In the genomic region with DNA sequence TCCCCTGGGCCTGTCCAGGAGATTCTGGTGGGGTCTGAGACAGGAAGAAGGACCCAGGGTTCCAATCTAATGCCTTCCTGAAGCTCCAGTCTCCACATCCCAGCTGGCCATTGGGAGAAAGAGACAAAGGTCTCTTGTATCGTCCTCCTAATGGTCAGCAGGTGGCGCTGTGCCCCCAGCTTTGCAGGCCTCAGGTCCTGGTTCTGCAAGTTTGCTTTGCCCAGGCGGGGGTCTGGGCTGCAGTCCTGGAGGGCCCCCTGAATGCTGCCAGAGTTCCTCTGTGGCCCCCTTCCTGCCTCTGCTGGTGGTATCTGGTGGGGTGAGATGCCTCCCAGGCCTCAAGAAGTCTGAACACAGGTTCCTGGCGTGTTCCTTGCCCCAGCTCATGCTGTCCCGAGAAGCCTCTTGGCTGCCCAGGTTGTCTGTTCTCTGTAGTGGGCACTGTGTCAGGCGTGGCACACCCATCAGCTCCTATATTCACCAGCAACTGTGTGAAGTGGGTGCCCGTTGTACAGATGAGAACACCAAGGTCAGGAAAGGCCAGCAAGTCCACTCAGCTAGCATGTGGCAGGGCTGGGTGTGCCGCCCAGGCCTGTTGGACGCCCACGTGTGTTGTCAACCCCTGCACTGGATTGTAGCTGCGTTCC, we compare ENCODE assay signal across 8 cellular contexts. TPM values are rescaled to one million over a fixed set of nuclear protein-coding genes. Genes with fewer than 3 reads are reported as not detected.
DNase-seq lines count a peak whose midpoint lies in the region; TF ChIP-seq lines count a peak whose summit lies in the region.

No MANE protein-coding gene starts in this region.

- H3K27ac Mint-ChIP-seq in CD8-positive, alpha-beta memory T cell: no peak overlapping the region
- H3K27ac Mint-ChIP-seq in HFFc6 (no peak overlapping the region), type B pancreatic cell (no peak overlapping the region)

- H3K36me3 ChIP-seq in CD8-positive, alpha-beta memory T cell (ENCODE audit: insufficient read depth, low read length): no peaks in the 10 kb centered on the region
- H3K36me3 ChIP-seq in neural cell (ENCODE audit: insufficient read depth, low read length): no peaks in the 10 kb centered on the region

- no peaks in the 10 kb centered on the region for H3K4me1 Mint-ChIP-seq in CD8-positive, alpha-beta memory T cell
- H3K4me1 Mint-ChIP-seq in HFFc6 (ENCODE audit: low read depth) (peaks cover 14% of the 10 kb centered on the region), type B pancreatic cell (ENCODE audit: unreplicated experiment) (peaks cover 10% of the 10 kb centered on the region)

- no peak overlapping the region for H3K4me3 Mint-ChIP-seq in CD8-positive, alpha-beta memory T cell
- H3K4me3 Mint-ChIP-seq in HFFc6 (no peak overlapping the region), type B pancreatic cell (no peak overlapping the region)

- no peaks in the 10 kb centered on the region for H3K9me3 Mint-ChIP-seq in CD8-positive, alpha-beta memory T cell
- H3K9me3 Mint-ChIP-seq in HFFc6: no peaks in the 10 kb centered on the region
- no peaks in the 10 kb centered on the region for H3K9me3 Mint-ChIP-seq in type B pancreatic cell

- peak; percentile 94 for TF ChIP-seq CTCF in HFFc6 (IDR thresholded peaks at IDR 0.05)
- peak; percentile 85 for TF ChIP-seq CTCF in fibroblast of pulmonary artery (IDR thresholded peaks at IDR 0.05; ENCODE audit: low read length, missing control alignments)
- peak; percentile 94 for TF ChIP-seq CTCF in neural cell (IDR thresholded peaks at IDR 0.05; ENCODE audit: poor library complexity, severe bottlenecking)
- peak; percentile 95 for TF ChIP-seq CTCF in type B pancreatic cell (conservative IDR thresholded peaks at IDR 0.05)

- no peaks in the 10 kb centered on the region for H3K36me3 Mint-ChIP-seq in CD8-positive, alpha-beta memory T cell
- H3K36me3 Mint-ChIP-seq in HFFc6 (ENCODE audit: low read depth) (no peaks in the 10 kb centered on the region), type B pancreatic cell (no peaks in the 10 kb centered on the region)

- H3K79me2 ChIP-seq in neural cell (replicated peaks; ENCODE audit: insufficient read depth, low read length): no peaks in the 10 kb centered on the region

- H3K27me3 Mint-ChIP-seq in CD8-positive, alpha-beta memory T cell: peaks cover 3 to 13% of the 10 kb centered on the region in 2 donors
- peaks cover 21% of the 10 kb centered on the region; the same call in 1 of the 2 replicates for H3K27me3 Mint-ChIP-seq in HFFc6 (ENCODE audit: insufficient read depth)
- peaks cover 6% of the 10 kb centered on the region for H3K27me3 Mint-ChIP-seq in type B pancreatic cell

- no peaks in the 10 kb centered on the region for H4K20me1 ChIP-seq in neural cell (ENCODE audit: insufficient read depth)

- DNase-seq in CD8-positive, alpha-beta memory T cell: peak in 4 of 5 donors; percentile 6 to 53 (median 14)
- DNase-seq in HFFc6: peak; percentile 24
- peak; percentile 63 for DNase-seq in NCI-H82 treated with DMSO at 0.1 percent for 48 hours (lab: John Stamatoyannopoulos, UW; ENCODE audit: unreplicated experiment)
- peak; percentile 4 for DNase-seq in activated T-cell treated with anti-CD3 and anti-CD28 coated beads for 24 hours (ENCODE audit: low read depth)
- DNase-seq in fibroblast of pulmonary artery (ENCODE audit: low read depth): peak; percentile 63
- DNase-seq in type B pancreatic cell (ENCODE audit: extremely low spot score, unreplicated experiment): no peak
- no peak for DNase-seq in cerebellar nuclear complex (lab: John Stamatoyannopoulos, UW)

- no peak overlapping the region for H3K4me3 ChIP-seq in CD8-positive, alpha-beta memory T cell (ENCODE audit: low read length)
- no peak overlapping the region for H3K4me3 ChIP-seq in fibroblast of pulmonary artery (replicated peaks; ENCODE audit: low read depth, low read length)
- H3K4me3 ChIP-seq in neural cell (ENCODE audit: low read length): peak overlapping the region; percentile 32

- H3K9me3 ChIP-seq in CD8-positive, alpha-beta memory T cell (ENCODE audit: low read length): no peaks in the 10 kb centered on the region
- no peaks in the 10 kb centered on the region for H3K9me3 ChIP-seq in neural cell (ENCODE audit: low read length)

- CTCF ChIA-PET in CD8-positive, alpha-beta memory T cell (lab: Charles Lee): interaction anchor here (1.1 to 1.7 kb wide), 4 partner anchors 9 to 24 kb away, joined by 3 to 9 read pairs (median 4); no protein-coding TSS in a partner anchor

- no peaks in the 10 kb centered on the region for H3K4me1 ChIP-seq in CD8-positive, alpha-beta memory T cell (ENCODE audit: insufficient read depth, low read length)

- no peak for TF ChIP-seq EP300 in neural cell (conservative IDR thresholded peaks at IDR 0.05; ENCODE audit: poor library complexity, severe bottlenecking)

- H3K4me2 ChIP-seq in neural cell (ENCODE audit: low read length): no peak overlapping the region

- no peak overlapping the region for H3K27ac ChIP-seq in CD8-positive, alpha-beta memory T cell (ENCODE audit: low read depth, low read length)
- peak overlapping the region; percentile 72 for H3K27ac ChIP-seq in neural cell (ENCODE audit: low read length)

- no peaks in the 10 kb centered on the region for H3K9me2 ChIP-seq in neural cell (ENCODE audit: insufficient read depth, low read length)

- no peaks in the 10 kb centered on the region for H3K27me3 ChIP-seq in CD8-positive, alpha-beta memory T cell (ENCODE audit: insufficient read depth, low read length, poor library complexity, severe bottlenecking)
- H3K27me3 ChIP-seq in neural cell (ENCODE audit: insufficient read depth, low read depth, low read length): no peaks in the 10 kb centered on the region

- peak; percentile 93 for TF ChIP-seq RAD21 in neural cell (conservative IDR thresholded peaks at IDR 0.05)

- H3F3A ChIP-seq in neural cell (ENCODE audit: insufficient read depth, low read length, poor library complexity, severe bottlenecking): peaks cover 6% of the 10 kb centered on the region

- POLR2A ChIA-PET in CD8-positive, alpha-beta memory T cell (lab: Charles Lee): no interaction called here

- peak overlapping the region; percentile 42 for H3K9ac ChIP-seq in neural cell (ENCODE audit: low read length)

- no peak overlapping the region for H2AFZ ChIP-seq in neural cell (ENCODE audit: low read depth, low read length)

TF ChIP-seq in neural cell, 6 proteins besides CTCF, POLR2A, EP300 and RAD21:
- TF ChIP-seq TAF1 (IDR thresholded peaks at IDR 0.05; ENCODE audit: low read depth) (no peak), MXI1 (conservative IDR thresholded peaks at IDR 0.05; ENCODE audit: poor library complexity, severe bottlenecking) (peak; percentile 8), EZH2 (IDR thresholded peaks at IDR 0.05; ENCODE audit: borderline replicate concordance, insufficient read depth, low read length, poor library complexity, severe bottlenecking) (no peak), POLR2AphosphoS5 (IDR thresholded peaks at IDR 0.05) (no peak), SMC3 (conservative IDR thresholded peaks at IDR 0.05; ENCODE audit: poor library complexity) (peak; percentile 85)

RNA-seq across cellular contexts. Expression of a gene that starts 33.8 kb away (rescaled TPM):
- total RNA-seq in CD8-positive, alpha-beta memory T cell: under 1 TPM; 0.11 to 0.40 TPM
- polyA plus RNA-seq in CD8-positive, alpha-beta memory T cell: not detected
- total RNA-seq in HFFc6 (2021; fragmentation: NEBNext Ultra II Directional; extraction: Animal tissue kit (Norgen Biotek cat#: 25700)): not detected
- not detected in 2 replicates for polyA plus RNA-seq in neural cell
- not detected in 2 replicates for polyA minus RNA-seq in neural cell
- total RNA-seq in type B pancreatic cell (ENCODE audit: low replicate concordance): 2.1 and 10.6 TPM in 2 replicates

RNA-seq across cellular contexts. Expression of a gene that starts 52.3 kb away (rescaled TPM):
- total RNA-seq in CD8-positive, alpha-beta memory T cell: 100 to 1,000 TPM; 134 to 143 TPM
- polyA plus RNA-seq in CD8-positive, alpha-beta memory T cell: 76.5 TPM
- total RNA-seq in HFFc6 (2021; fragmentation: NEBNext Ultra II Directional; extraction: Animal tissue kit (Norgen Biotek cat#: 25700)): 10 to 100 TPM; 74.1 to 96.1 (median 88.4) TPM
- polyA plus RNA-seq in neural cell: 64.7 and 65.6 TPM in 2 replicates
- 17.5 and 22.7 TPM in 2 replicates for polyA minus RNA-seq in neural cell
- 69.4 and 69.5 TPM in 2 replicates for total RNA-seq in type B pancreatic cell (ENCODE audit: low replicate concordance)

Comparison
In these comparisons a context has a peak if more than half of its experiments do, and no peak if none do; other contexts are left out.
1. DNase-seq: peak in CD8-positive, alpha-beta memory T cell (4 of 5), HFFc6 (single experiment), NCI-H82 treated with DMSO at 0.1 percent for 48 hours (single experiment), activated T-cell treated with anti-CD3 and anti-CD28 coated beads for 24 hours (single experiment) and fibroblast of pulmonary artery (single experiment); none in type B pancreatic cell (single experiment) and cerebellar nuclear complex (0 of 2).
2. Peak in every context shown above with its lines, with median percentiles within 50 percentile points of each other: CTCF ChIP-seq.